14 cellular contexts compared by ENCODE assay signal in the genomic region with DNA sequence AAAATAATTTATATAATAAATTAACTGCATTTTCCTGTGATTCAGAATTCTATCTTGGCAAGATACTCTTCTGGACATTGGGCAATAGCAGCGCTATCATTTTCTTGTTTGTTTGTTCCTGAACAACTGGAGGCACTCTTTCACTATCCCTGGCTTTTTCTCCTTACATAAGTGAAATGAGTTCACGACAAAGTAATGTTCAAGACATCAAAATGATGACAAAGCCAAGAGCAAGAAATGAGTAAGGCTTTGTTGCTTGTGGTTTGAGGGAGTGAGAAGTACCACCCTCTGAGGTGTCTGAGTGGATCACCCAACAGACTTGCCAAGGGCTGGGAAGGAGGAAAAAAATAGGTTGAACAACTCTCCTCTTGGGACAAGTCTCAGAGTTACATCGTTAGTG.
DNase-seq lines count a peak whose midpoint lies in the region; TF ChIP-seq lines count a peak whose summit lies in the region.
"Had no signal": no experiment of that assay in that cellular context is flagged by ENCODE, and none has a peak within 500 bp of the region (broad histone marks: within the 10 kb centered on the region; RNA-seq: fewer than 3 reads in every experiment).

No MANE protein-coding gene starts in this region.

- no peaks in the 10 kb centered on the region for H3K36me3 Mint-ChIP-seq in endothelial cell (ENCODE audit: low read depth, unreplicated experiment)
- H3K36me3 Mint-ChIP-seq: IgD-negative memory B cell had no signal

- no peak overlapping the region for H3K4me3 Mint-ChIP-seq in endothelial cell (ENCODE audit: unreplicated experiment)
- H3K4me3 Mint-ChIP-seq: GM23338, IgD-negative memory B cell had no signal

- H3K36me3 ChIP-seq in HAP-1 (replicated peaks) = no peaks in the 10 kb centered on the region
- H3K36me3 ChIP-seq: WERI-Rb-1 had no signal

- H3K27me3 Mint-ChIP-seq in endothelial cell (ENCODE audit: unreplicated experiment) = peaks cover 2% of the 10 kb centered on the region
- H3K27me3 Mint-ChIP-seq: IgD-negative memory B cell had no signal

- H3K4me3 ChIP-seq in epithelial cell of esophagus (ENCODE audit: low read length) = no peak overlapping the region
- H3K4me3 ChIP-seq in HAP-1 = no peak overlapping the region
- H3K4me3 ChIP-seq: GM23338, psoas muscle had no signal

- peaks cover 9% of the 10 kb centered on the region for H3K27me3 ChIP-seq in HAP-1 (ENCODE audit: low read depth)

- H3K27ac Mint-ChIP-seq in endothelial cell (ENCODE audit: unreplicated experiment) = no peak overlapping the region
- H3K27ac Mint-ChIP-seq: GM23338, IgD-negative memory B cell had no signal

- no peaks in the 10 kb centered on the region for H3K4me1 Mint-ChIP-seq in endothelial cell (ENCODE audit: unreplicated experiment)
- H3K4me1 Mint-ChIP-seq: GM23338, IgD-negative memory B cell had no signal

- DNase-seq in EH (ENCODE audit: low read depth) (peak; percentile 80), MV-4-11 (lab: John Stamatoyannopoulos, UW) (peak; percentile 5), epithelial cell of esophagus (ENCODE audit: low read depth) (peak; percentile 97), non-pigmented ciliary epithelial cell (ENCODE audit: low read depth) (peak; percentile 75), T-helper 9 cell (no peak), endothelial cell (ENCODE audit: low spot score) (no peak), HAP-1 (ENCODE audit: low spot score in 2 of 2) (no peak)
- DNase-seq in stimulated activated naive CD4-positive, alpha-beta T cell treated with Interleukin-2 at 50 U/mL for 16 hours (lab: John Stamatoyannopoulos, UW) = no peak
- DNase-seq: NCI-H774, psoas muscle, SIG-M5, WERI-Rb-1 had no signal

- in situ Hi-C loops in HAP-1 (cut with MboI; ENCODE audit: low sequenced_read_pairs) = no loop called here

- no peak for TF ChIP-seq CTCF in epithelial cell of esophagus (IDR thresholded peaks at IDR 0.05; ENCODE audit: insufficient read depth, low read depth, low read length, missing control alignments)
- TF ChIP-seq CTCF in endothelial cell (IDR thresholded peaks at IDR 0.05; ENCODE audit: unreplicated experiment) = no peak

- no peaks in the 10 kb centered on the region for H3K9me3 Mint-ChIP-seq in endothelial cell (ENCODE audit: unreplicated experiment)
- H3K9me3 Mint-ChIP-seq: GM23338 had no signal

- peaks cover 6% of the 10 kb centered on the region; the same call in 1 of the 2 replicates for H3K4me1 ChIP-seq in HAP-1
- H3K4me1 ChIP-seq: psoas muscle had no signal

- H3K9me3 ChIP-seq in HAP-1 = no peaks in the 10 kb centered on the region
- H3K9me3 ChIP-seq: psoas muscle had no signal

Comparison
In these comparisons a context has a peak if more than half of its experiments do, and no peak if none do; other contexts are left out.
1. DNase-seq: peak in EH (single experiment), MV-4-11 (single experiment), epithelial cell of esophagus (single experiment) and non-pigmented ciliary epithelial cell (single experiment); none in stimulated activated naive CD4-positive, alpha-beta T cell treated with Interleukin-2 at 50 U/mL for 16 hours (single experiment), T-helper 9 cell (single experiment), endothelial cell (single experiment) and HAP-1 (0 of 2).